Comparison of ENCODE assay signal across 25 cellular contexts in the genomic region with DNA sequence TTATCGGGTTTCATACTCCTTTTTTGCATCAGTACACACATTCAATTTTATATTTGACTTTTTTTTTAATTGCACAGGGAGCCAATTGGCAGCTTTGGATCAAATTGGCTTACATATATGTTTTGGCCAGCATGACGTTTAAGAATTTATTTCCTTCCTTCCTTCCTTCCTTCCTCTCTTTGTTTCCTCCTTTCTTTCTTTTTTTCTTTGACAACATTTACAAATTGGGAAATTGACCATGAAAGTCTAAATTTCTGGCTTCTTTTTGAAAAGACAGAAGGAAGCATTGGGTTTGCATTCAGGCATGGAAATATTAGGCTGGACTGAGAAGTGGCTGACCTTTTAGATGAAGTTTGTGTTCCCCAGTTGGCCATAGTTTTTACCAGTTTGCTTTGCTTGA.
"Had no signal": no experiment of that assay in that cellular context is flagged by ENCODE, and none has a peak within 500 bp of the region (broad histone marks: within the 10 kb centered on the region; RNA-seq: fewer than 3 reads in every experiment).

No MANE protein-coding gene starts in this region.

- DNase-seq: activated B cell treated with CpG ODN at 0.5 μM for 24 hours; activated CD4-positive, alpha-beta T cell treated with anti-CD3 and anti-CD28 coated beads for 48 hours; activated CD4-positive, alpha-beta T cell treated with anti-CD3 and anti-CD28 coated beads, Interleukin-2, amount 50 U/mL, for 1 hour; activated CD4-positive, alpha-beta T cell treated with anti-CD3 and anti-CD28 coated beads, Interleukin-2, amount 50 U/mL, for 48 hours; activated CD8-positive, alpha-beta memory T cell treated with anti-CD3 and anti-CD28 coated beads for 24 hours; activated CD8-positive, alpha-beta T cell treated with anti-CD3 and anti-CD28 coated beads for 36 hours; activated effector memory CD4-positive, alpha-beta T cell treated with Interleukin-2 at 50 U/mL for 16 hours; activated gamma-delta T cell treated with Interleukin-2 at 50 U/mL for 16 hours; activated naive CD4-positive, alpha-beta T cell treated with anti-CD3 and anti-CD28 coated beads, Interleukin-2, amount 50 U/mL, for 16 hours; activated naive CD4-positive, alpha-beta T cell treated with Interleukin-2 at 50 U/mL for 16 hours; activated T-cell treated with anti-CD3 and anti-CD28 coated beads, Interleukin-2, amount 50 U/mL, for 4 hours; amniotic stem cell; anterior cingulate cortex; brain microvascular endothelial cell; dorsolateral prefrontal cortex; effector memory CD4-positive, alpha-beta T cell; endodermal cell; foreskin fibroblast; head of caudate nucleus; T1000; WERI-Rb-1 had no signal

- H3K27me3 ChIP-seq: brain microvascular endothelial cell, dorsolateral prefrontal cortex had no signal

- H3K27ac ChIP-seq: brain microvascular endothelial cell, coronary artery, dorsolateral prefrontal cortex, WERI-Rb-1 had no signal

- H3K4me3 ChIP-seq: coronary artery, dorsolateral prefrontal cortex had no signal

- ATAC-seq: activated CD4-positive, CD25-positive, alpha-beta regulatory T cell treated with anti-CD3 and anti-CD28 coated beads, Interleukin-2, amount 50 U/mL, for 24 hours; activated CD8-positive, alpha-beta T cell treated with anti-CD3 and anti-CD28 coated beads for 36 hours; activated T-cell treated with anti-CD3 and anti-CD28 coated beads, Interleukin-2, amount 50 U/mL, for 4 hours; activated T-helper 17 cell treated with anti-CD3 and anti-CD28 coated beads, Interleukin-2, amount 50 U/mL, for 72 hours; esophagus mucosa had no signal

- H3K36me3 ChIP-seq: brain microvascular endothelial cell, WERI-Rb-1 had no signal
